9 cellular contexts compared by ENCODE assay signal in genomic region chr1:207826557-207827487, GRCh38.
DNase-seq lines count a peak whose midpoint lies in the region; ATAC-seq, FAIRE-seq and TF ChIP-seq lines count a peak whose summit lies in the region.
"Had no signal": no experiment of that assay in that cellular context is flagged by ENCODE, and none has a peak within 500 bp of the region (broad histone marks: within the 10 kb centered on the region; RNA-seq: fewer than 3 reads in every experiment).

No MANE protein-coding gene starts in this region.

- H3K4me3 ChIP-seq in mammary epithelial cell (replicated peaks in 1 of 3; ENCODE audit: insufficient read depth in 1 of 3, low read depth in 2 of 3, low read length in 3 of 3) (no peak overlapping the region), body of pancreas (no peak overlapping the region), mesodermal cell (ENCODE audit: extremely low read depth, insufficient read depth, low read length, poor library complexity, severe bottlenecking) (no peak overlapping the region), urinary bladder (ENCODE audit: low read depth, low read length) (peak overlapping the region; percentile 22)

- H3K36me3 ChIP-seq in mammary epithelial cell (ENCODE audit: insufficient read depth, low read length) (peaks cover 5% of the 10 kb centered on the region), body of pancreas (replicated peaks in 1 of 2; ENCODE audit: insufficient read depth in 1 of 2, low read depth in 2 of 2) (no peaks in the 10 kb centered on the region), mesodermal cell (ENCODE audit: control insufficient read depth, insufficient read depth, low read length) (no peaks in the 10 kb centered on the region), urinary bladder (ENCODE audit: insufficient read depth) (no peaks in the 10 kb centered on the region)

- H3K9me3 ChIP-seq in mammary epithelial cell (replicated peaks; ENCODE audit: insufficient read depth, low read length) (no peaks in the 10 kb centered on the region), body of pancreas (no peaks in the 10 kb centered on the region), mesodermal cell (ENCODE audit: control insufficient read depth, low read length) (no peaks in the 10 kb centered on the region)

- DNase-seq in MCF 10A (ENCODE audit: unreplicated experiment): no peak
- no peak for DNase-seq in mammary epithelial cell
- DNase-seq in body of pancreas: peak; percentile 48 to 75 (median 51)
- no peak for DNase-seq in ecto neural progenitor cell (ENCODE audit: low spot score)
- DNase-seq in urothelium cell line (ENCODE audit: low spot score): no peak
- no peak for DNase-seq in NCI-H1092 (lab: John Stamatoyannopoulos, UW)

- FAIRE-seq in urothelium cell line (lab: Jason Lieb, UNC): no peak

- WGBS in mammary epithelial cell (ENCODE audit: low coverage, missing lambda C conversion rate): 94% methylated on average over 18 of the region's 18 CpGs
- WGBS in body of pancreas, 2 donors: 8 to 14% methylated on average over 15 to 18 of the region's 18 CpGs
- 88% methylated on average over 16 of the region's 18 CpGs for WGBS in mesodermal cell (ENCODE audit: insufficient coverage in 2 of 2), 2 experiments
- 27% methylated on average over 18 of the region's 18 CpGs for WGBS in urinary bladder

- no peak overlapping the region for H3K4me2 ChIP-seq in mammary epithelial cell (ENCODE audit: insufficient read depth, low read depth, low read length)

- CTCF ChIA-PET in MCF 10A (lab: Yijun Ruan, JAX) (interaction anchor here (0.6 to 28.1 kb wide), 33 partner anchors 8 to 803 kb away, joined by 3 to 790 read pairs (median 5); no protein-coding TSS in a partner anchor), mammary epithelial cell (lab: Charles Lee; ENCODE audit: low non-redundant PET) (no interaction called here)

- no peaks in the 10 kb centered on the region for H3K27me3 Mint-ChIP-seq in MCF 10A (ENCODE audit: insufficient read depth, unreplicated experiment)
- H3K27me3 Mint-ChIP-seq: brain had no signal

- H3K27me3 ChIP-seq in mammary epithelial cell (ENCODE audit: insufficient read depth, low read length) (no peaks in the 10 kb centered on the region), body of pancreas (no peaks in the 10 kb centered on the region)

- in situ Hi-C loops in mammary epithelial cell (cut with MboI; ENCODE audit: low sequenced_read_pairs in 2 of 2): loop anchor here in 1 of 2 donors (5.0 to 10.0 kb wide), 2 partner anchors 45 to 138 kb away; no protein-coding TSS in a partner anchor

- POLR2A ChIA-PET in MCF 10A (lab: Yijun Ruan, JAX): interaction anchor here (0.7 to 11.5 kb wide), 18 partner anchors 8 to 137 kb away, joined by 3 to 372 read pairs (median 5); partner anchors contain the start of gene CD46

- H3K27ac ChIP-seq in mammary epithelial cell (ENCODE audit: insufficient read depth, low read depth, low read length) (no peak overlapping the region), body of pancreas (peak overlapping the region; percentile 70 to 99 (median 98)), mesodermal cell (ENCODE audit: low read depth, low read length, severe bottlenecking) (peak overlapping the region; percentile 25), urinary bladder (ENCODE audit: low read depth) (peak overlapping the region; percentile 96)

- dilution Hi-C loops in mammary epithelial cell (cut with HindIII; ENCODE audit: low sequenced_read_pairs): no loop called here

- no peak for TF ChIP-seq CTCF in MCF 10A (IDR thresholded peaks at IDR 0.05; ENCODE audit: unreplicated experiment)
- no peak for TF ChIP-seq CTCF in mammary epithelial cell (conservative IDR thresholded peaks at IDR 0.05 in 1 of 2, IDR thresholded peaks at IDR 0.05 in 1 of 2; ENCODE audit: extremely low read depth in 1 of 2, insufficient read depth in 1 of 2, low read depth in 1 of 2, low read length in 2 of 2)
- TF ChIP-seq CTCF in body of pancreas (IDR thresholded peaks at IDR 0.05): no peak

- peaks cover 24% of the 10 kb centered on the region for H3K36me3 Mint-ChIP-seq in MCF 10A (ENCODE audit: insufficient read depth, unreplicated experiment)
- H3K36me3 Mint-ChIP-seq: brain had no signal

- H3K4me1 Mint-ChIP-seq in MCF 10A (ENCODE audit: insufficient read depth, unreplicated experiment): peaks cover 84% of the 10 kb centered on the region

- peak overlapping the region; percentile 7 for H3K4me3 Mint-ChIP-seq in MCF 10A (ENCODE audit: unreplicated experiment)
- H3K4me3 Mint-ChIP-seq: brain had no signal

- no peak overlapping the region for H2AFZ ChIP-seq in mammary epithelial cell (ENCODE audit: low read depth, low read length)

- intact Hi-C loops in MCF 10A (cut with micrococcal nuclease): no loop called here
- intact Hi-C loops in mammary epithelial cell (cut with micrococcal nuclease): no loop called here
- intact Hi-C loops in body of pancreas (cut with DNase I): no loop called here

- H3K9me3 Mint-ChIP-seq in MCF 10A (ENCODE audit: unreplicated experiment): no peaks in the 10 kb centered on the region

- H4K20me1 ChIP-seq in mammary epithelial cell (ENCODE audit: insufficient read depth, low read length): no peaks in the 10 kb centered on the region

- no peak for ATAC-seq in body of pancreas

- BruUV-seq in MCF 10A (replicated peaks; lab: Mats Ljungman, UMichigan) (no TSS peak), mammary epithelial cell (replicated peaks; lab: Mats Ljungman, UMichigan) (no TSS peak)

- H3K9ac ChIP-seq in mammary epithelial cell (ENCODE audit: insufficient read depth, low read length): no peak overlapping the region

- H3K4me1 ChIP-seq in mammary epithelial cell (ENCODE audit: insufficient read depth, low read length) (peaks cover 22% of the 10 kb centered on the region), body of pancreas (peaks cover 75% of the 10 kb centered on the region), mesodermal cell (ENCODE audit: control insufficient read depth, insufficient read depth, low read length, poor library complexity, severe bottlenecking) (peaks cover 29% of the 10 kb centered on the region), urinary bladder (ENCODE audit: insufficient read depth) (peaks cover 5% of the 10 kb centered on the region)

- H3K79me2 ChIP-seq in mammary epithelial cell (ENCODE audit: insufficient read depth, low read length): peaks cover 92% of the 10 kb centered on the region

- peak in 2 of 3 donors; percentile 48 to 63 for TF ChIP-seq POLR2A in body of pancreas (IDR thresholded peaks at IDR 0.05)

- H3K27ac Mint-ChIP-seq in MCF 10A (ENCODE audit: low read depth, unreplicated experiment): peak overlapping the region; percentile 96

Comparison
In these comparisons a context has a peak if more than half of its experiments do, and no peak if none do; other contexts are left out.
1. DNase-seq: peak in body of pancreas (4 of 4); none in MCF 10A (single experiment), mammary epithelial cell (single experiment), ecto neural progenitor cell (single experiment), urothelium cell line (single experiment) and NCI-H1092 (single experiment).